Comparison of ENCODE assay signal across 11 cellular contexts in genomic region chr1:156582388-156583022, GRCh38. TPM values are rescaled to one million over a fixed set of nuclear protein-coding genes. Genes with fewer than 3 reads are reported as not detected.
DNase-seq lines count a peak whose midpoint lies in the region; ATAC-seq, FAIRE-seq and TF ChIP-seq lines count a peak whose summit lies in the region.
"Had no signal": no experiment of that assay in that cellular context is flagged by ENCODE, and none has a peak within 500 bp of the region (broad histone marks: within the 10 kb centered on the region; RNA-seq: fewer than 3 reads in every experiment).

No MANE protein-coding gene starts in this region.

- TF ChIP-seq EP300 in GM12878 (IDR thresholded peaks at IDR 0.05; ENCODE audit: borderline replicate concordance in 1 of 2, control insufficient read depth in 1 of 2, low read depth in 2 of 2, low read length in 2 of 2), result no peak

- BruUV-seq in OCI-LY7 (replicated peaks; lab: Mats Ljungman, UMichigan) (no TSS peak), GM12878 (replicated peaks; lab: Mats Ljungman, UMichigan) (no TSS peak)

- H3K4me3 ChIP-seq in OCI-LY7 (ENCODE audit: low read depth, low read length, poor library complexity, severe bottlenecking) (peak overlapping the region; percentile 62), GM12878 (peak overlapping the region; percentile 43; the same call in 1 of the 2 replicates)
- H3K4me3 ChIP-seq: smooth muscle cell, vagina had no signal

- ATAC-seq in GM12878, result peak; percentile 38
- peak; percentile 73 for ATAC-seq in stimulated activated naive CD8-positive, alpha-beta T cell treated with anti-CD3 and anti-CD28 coated beads, Interleukin-15, Interleukin-2, amounts not matched to agents 100 U/mL and 50 U/mL, for 24 hours

- TF ChIP-seq RAD21 in GM12878 (IDR thresholded peaks at IDR 0.05; ENCODE audit: insufficient read depth, low read depth, low read length), result no peak

- intact Hi-C loops in activated naive CD4-positive, alpha-beta T cell treated with anti-CD3 and anti-CD28 coated beads for 36 hours (cut with micrococcal nuclease), result loop anchor here (1.0 kb wide), 1 partner anchor 9 kb away; the partner anchor contains the start of gene NAXE
- intact Hi-C loops in OCI-LY7 (cut with micrococcal nuclease; ENCODE audit: unreplicated experiment) (no loop called here), GM12878 (cut with micrococcal nuclease; ENCODE audit: unreplicated experiment) (no loop called here)

- POLR2A ChIA-PET in OCI-LY7 (lab: Charles Lee), result interaction anchor here (0.8 to 1.9 kb wide), 9 partner anchors 9 to 136 kb away, joined by 3 to 7 read pairs (median 5); partner anchors contain the start of genes GPATCH4 and MEF2D
- POLR2A ChIA-PET in GM12878 (lab: Charles Lee), result interaction anchor here (1.0 kb wide), 1 partner anchor 85 kb away, joined by 4 read pairs; no protein-coding TSS in a partner anchor

- no peak for FAIRE-seq in GM12878 (lab: Jason Lieb, UNC)

- no peaks in the 10 kb centered on the region for H3K9me3 Mint-ChIP-seq in activated naive CD4-positive, alpha-beta T cell treated with anti-CD3 and anti-CD28 coated beads for 36 hours

- in situ Hi-C loops in GM12878 (cut with MboI), result no loop called here
- in situ Hi-C loops in KBM-7 (cut with MboI; ENCODE audit: low pct_unique_long_range_greater_than_20kb, low sequenced_read_pairs), result no loop called here

- WGBS in GM12878 (ENCODE audit: insufficient coverage, insufficient replicate concordance, low lambda C conversion rate, missing lambda C conversion rate), result 35% methylated on average over 9 of the region's 9 CpGs

- peak overlapping the region; percentile 66 for H3K9ac ChIP-seq in GM12878 (ENCODE audit: control insufficient read depth, insufficient read depth, low read length)

- peaks cover 27% of the 10 kb centered on the region for H3K4me1 Mint-ChIP-seq in activated naive CD4-positive, alpha-beta T cell treated with anti-CD3 and anti-CD28 coated beads for 36 hours (ENCODE audit: low read depth)

- no peaks in the 10 kb centered on the region; a peak in 1 of 4 replicates for H3K27me3 ChIP-seq in GM12878 (replicated peaks in 1 of 2; ENCODE audit: control insufficient read depth in 2 of 2, insufficient read depth in 2 of 2, low read length in 1 of 2)
- H3K27me3 ChIP-seq: vagina had no signal

- TF ChIP-seq CTCF in OCI-LY7 (conservative IDR thresholded peaks at IDR 0.05; ENCODE audit: low read length) (peak; percentile 56), GM12878 (IDR thresholded peaks at IDR 0.05 in 2 of 3, conservative IDR thresholded peaks at IDR 0.05 in 1 of 3; ENCODE audit: control insufficient read depth in 2 of 3, extremely low read depth in 1 of 3, insufficient read depth in 1 of 3, low read depth in 3 of 3, low read length in 3 of 3) (no peak)

- H3K9me2 ChIP-seq in OCI-LY7 (ENCODE audit: insufficient read depth, low read length), result no peaks in the 10 kb centered on the region

- no peak; the same call in 1 of the 2 replicates for TF ChIP-seq POLR2A in GM12878 (IDR thresholded peaks at IDR 0.05; ENCODE audit: low read depth, low read length)

- H3K27ac Mint-ChIP-seq in activated naive CD4-positive, alpha-beta T cell treated with anti-CD3 and anti-CD28 coated beads for 36 hours, result peak overlapping the region; percentile 87

- peaks cover 1% of the 10 kb centered on the region for H3K36me3 Mint-ChIP-seq in activated naive CD4-positive, alpha-beta T cell treated with anti-CD3 and anti-CD28 coated beads for 36 hours (ENCODE audit: low read depth)

- H4K20me1 ChIP-seq in OCI-LY7 (ENCODE audit: insufficient read depth, low read length) (no peaks in the 10 kb centered on the region), GM12878 (ENCODE audit: control insufficient read depth, insufficient read depth) (no peaks in the 10 kb centered on the region)

- no peaks in the 10 kb centered on the region for H3K79me2 ChIP-seq in OCI-LY7 (ENCODE audit: insufficient read depth, low read depth, low read length)
- H3K79me2 ChIP-seq in GM12878 (ENCODE audit: control insufficient read depth, insufficient read depth, low read length), result no peaks in the 10 kb centered on the region

- SMC1A ChIA-PET in GM12878 (lab: Charles Lee; ENCODE audit: uncharacterized antibody, unreplicated experiment), result interaction anchor here (0.9 to 2.3 kb wide), 4 partner anchors 26 to 129 kb away, joined by 3 to 8 read pairs (median 8); partner anchors contain the start of gene MEF2D

- H3K36me3 ChIP-seq in OCI-LY7 (ENCODE audit: insufficient read depth, low read length), result no peaks in the 10 kb centered on the region
- no peaks in the 10 kb centered on the region for H3K36me3 ChIP-seq in GM12878 (ENCODE audit: control insufficient read depth in 2 of 2, insufficient read depth in 2 of 2, low read length in 1 of 2)
- H3K36me3 ChIP-seq: vagina had no signal

- H3K4me3 Mint-ChIP-seq in activated naive CD4-positive, alpha-beta T cell treated with anti-CD3 and anti-CD28 coated beads for 36 hours, result peak overlapping the region; percentile 73

- H2AFZ ChIP-seq in OCI-LY7 (ENCODE audit: low read length), result peak overlapping the region; percentile 72
- peak overlapping the region; percentile 83 for H2AFZ ChIP-seq in GM12878 (ENCODE audit: control insufficient read depth, low read depth, low read length)

- peak overlapping the region; percentile 40 for H3K27ac ChIP-seq in OCI-LY7 (ENCODE audit: low read depth, low read length, poor library complexity, severe bottlenecking)
- peak overlapping the region; percentile 50; the same call in 1 of the 2 replicates for H3K27ac ChIP-seq in GM12878 (ENCODE audit: control insufficient read depth, insufficient read depth)
- H3K27ac ChIP-seq: vagina had no signal

- RAD21 ChIA-PET in GM12878 (lab: Charles Lee; ENCODE audit: unreplicated experiment), result interaction anchor here (0.9 to 2.2 kb wide), 11 partner anchors 9 to 197 kb away, joined by 3 to 9 read pairs (median 4); partner anchors contain the start of genes MEF2D and NAXE

- CTCF ChIA-PET in activated naive CD4-positive, alpha-beta T cell treated with anti-CD3 and anti-CD28 coated beads for 36 hours (lab: Charles Lee), result interaction anchor here (0.6 to 3.5 kb wide), 13 partner anchors 9 to 112 kb away, joined by 3 to 24 read pairs (median 4); partner anchors contain the start of gene NAXE
- CTCF ChIA-PET in OCI-LY7 (lab: Charles Lee; ENCODE audit: unreplicated experiment) (interaction anchor here (0.7 to 1.7 kb wide), 6 partner anchors 9 to 196 kb away, joined by 3 to 6 read pairs (median 3); no protein-coding TSS in a partner anchor), GM12878 (lab: Yijun Ruan, JAX) (interaction anchor here (0.6 to 5.7 kb wide), 9 partner anchors 9 to 199 kb away, joined by 3 to 36 read pairs (median 4); partner anchors contain the start of gene NAXE)

- peak; percentile 67 for DNase-seq in activated naive CD4-positive, alpha-beta T cell treated with anti-CD3 and anti-CD28 coated beads for 36 hours
- DNase-seq in activated naive CD4-positive, alpha-beta T cell treated with Interleukin-2 at 50 U/mL for 16 hours, result no peak
- DNase-seq in OCI-LY7 (ENCODE audit: low spot score) (peak; percentile 74), GM12878 (ENCODE audit: low read depth, low spot score) (no peak), dedifferentiated amniotic fluid mesenchymal stem cell (ENCODE audit: extremely low spot score) (no peak), iPS-NIHi11 (ENCODE audit: low spot score) (no peak), KBM-7 (no peak)
- peak; percentile 58 for DNase-seq in stimulated activated naive CD8-positive, alpha-beta T cell treated with anti-CD3 and anti-CD28 coated beads, Interleukin-15, Interleukin-2, amounts not matched to agents 100 U/mL and 50 U/mL, for 24 hours
- DNase-seq: NCI-H1436 had no signal

- H3K9me3 ChIP-seq in OCI-LY7 (ENCODE audit: low read length) (no peaks in the 10 kb centered on the region), GM12878 (replicated peaks; ENCODE audit: control insufficient read depth, insufficient read depth, low read length) (no peaks in the 10 kb centered on the region)
- H3K9me3 ChIP-seq: vagina had no signal

- H3K4me2 ChIP-seq in OCI-LY7 (ENCODE audit: low read length) (peak overlapping the region; percentile 58), GM12878 (ENCODE audit: control insufficient read depth, insufficient read depth) (peak overlapping the region; percentile 21)
- H3K4me2 ChIP-seq: smooth muscle cell had no signal

- H3K27me3 Mint-ChIP-seq in activated naive CD4-positive, alpha-beta T cell treated with anti-CD3 and anti-CD28 coated beads for 36 hours (ENCODE audit: low read depth), result no peaks in the 10 kb centered on the region

- peaks cover 39% of the 10 kb centered on the region for H3K4me1 ChIP-seq in OCI-LY7 (ENCODE audit: insufficient read depth, low read length, poor library complexity, severe bottlenecking)
- peaks cover 16% of the 10 kb centered on the region for H3K4me1 ChIP-seq in GM12878 (ENCODE audit: control insufficient read depth, insufficient read depth, low read length)
- H3K4me1 ChIP-seq: vagina had no signal

RNA-seq across cellular contexts. Expression of gene TTC24, which starts 3.0 kb away (rescaled TPM):
- 1 to 10 TPM; 3.1 to 3.9 TPM for total RNA-seq in activated naive CD4-positive, alpha-beta T cell treated with anti-CD3 and anti-CD28 coated beads for 36 hours
- total RNA-seq in OCI-LY7 (2014; rRNA removed; shearing (Covaris generic)), result 2.8 and 3.6 TPM in 2 replicates
- total RNA-seq in OCI-LY7 (2022) (11.9 and 12.4 TPM in 2 replicates), GM12878 (2014; rRNA removed) (4.5 and 4.6 TPM in 2 replicates), GM12878 (2014; rRNA removed; fragmentation: Illumina TruSeq; extraction: Trizol) (2.1 and 2.9 TPM in 2 replicates), GM12878 (2021) (4.7 and 6.4 TPM in 2 replicates)
- total RNA-seq in GM12878 (2013; cell fraction: nucleolus; rRNA removed), result not detected in 2 replicates
- polyA plus RNA-seq in GM12878 (2011; ENCODE audit: low read depth), result 1.6 TPM
- polyA plus RNA-seq in GM12878 (2011; rRNA removed) (not detected in 2 replicates), GM12878 (2014; fragmentation: Illumina TruSeq; extraction: Trizol) (1.4 and 4.0 TPM in 2 replicates), GM12878 (2014; fragmentation: Nextera tagmentation; extraction: Ambion mirVana) (under 1 TPM; 0.05 TPM), GM12878 (2014; rRNA removed) (3.7 and 4.2 TPM in 2 replicates), GM12878 (2016; fragmentation: Nextera tagmentation; extraction: Ambion mirVana) (1 to 10 TPM; 1.4 to 1.9 TPM)
- 0.05 TPM in 1 of 2 replicates, not detected in the other for polyA plus RNA-seq in GM12878 (2011; cell fraction: cytosol; rRNA removed)
- 0.13 and 0.16 TPM in 2 replicates for polyA plus RNA-seq in GM12878 (2011; cell fraction: nucleus; rRNA removed)
- polyA plus RNA-seq in GM12878 (2012), result 2.7 and 2.9 TPM in 2 replicates
- not detected in 2 replicates for polyA minus RNA-seq in GM12878 (2011; rRNA and poly(A)+ RNA removed)
- polyA minus RNA-seq in GM12878 (2011; cell fraction: cytosol; rRNA and poly(A)+ RNA removed), result not detected in 2 replicates
- polyA minus RNA-seq in GM12878 (2011; cell fraction: nucleus; rRNA and poly(A)+ RNA removed), result not detected in 2 replicates
- total RNA-seq: smooth muscle cell, vagina had no signal
- polyA plus RNA-seq: smooth muscle cell had no signal

RNA-seq across cellular contexts. Expression of gene NAXE, which starts 9.1 kb away (rescaled TPM):
- 10 to 100 TPM; 77.4 to 84.6 TPM for total RNA-seq in activated naive CD4-positive, alpha-beta T cell treated with anti-CD3 and anti-CD28 coated beads for 36 hours
- 71.6 and 81.5 TPM in 2 replicates for total RNA-seq in OCI-LY7 (2014; rRNA removed; shearing (Covaris generic))
- 56.1 and 61.1 TPM in 2 replicates for total RNA-seq in OCI-LY7 (2022)
- 19.2 and 22.0 TPM in 2 replicates for total RNA-seq in GM12878 (2013; cell fraction: nucleolus; rRNA removed)
- 85.1 and 90.3 TPM in 2 replicates for total RNA-seq in GM12878 (2014; rRNA removed)
- total RNA-seq in GM12878 (2014; rRNA removed; fragmentation: Illumina TruSeq; extraction: Trizol), result 56.5 and 56.6 TPM in 2 replicates
- total RNA-seq in GM12878 (2021), result 77.0 and 77.9 TPM in 2 replicates
- polyA plus RNA-seq in GM12878 (2011; ENCODE audit: low read depth), result 17.5 TPM
- polyA plus RNA-seq in GM12878 (2011; rRNA removed), result 15.4 and 17.8 TPM in 2 replicates
- 32.5 and 32.7 TPM in 2 replicates for polyA plus RNA-seq in GM12878 (2011; cell fraction: cytosol; rRNA removed)
- 17.5 and 23.9 TPM in 2 replicates for polyA plus RNA-seq in GM12878 (2011; cell fraction: nucleus; rRNA removed)
- 37.5 and 46.4 TPM in 2 replicates for polyA plus RNA-seq in GM12878 (2012)
- polyA plus RNA-seq in GM12878 (2014; fragmentation: Illumina TruSeq; extraction: Trizol), result 58.6 and 72.4 TPM in 2 replicates
- 10 to 100 TPM; 18.1 to 65.1 TPM for polyA plus RNA-seq in GM12878 (2014; fragmentation: Nextera tagmentation; extraction: Ambion mirVana)
- 64.3 and 66.3 TPM in 2 replicates for polyA plus RNA-seq in GM12878 (2014; rRNA removed)
- polyA plus RNA-seq in GM12878 (2016; fragmentation: Nextera tagmentation; extraction: Ambion mirVana), result 10 to 100 TPM; 84.2 to 93.3 TPM
- 14.3 and 25.8 TPM in 2 replicates for polyA minus RNA-seq in GM12878 (2011; rRNA and poly(A)+ RNA removed)
- polyA minus RNA-seq in GM12878 (2011; cell fraction: cytosol; rRNA and poly(A)+ RNA removed), result 8.3 and 11.0 TPM in 2 replicates
- 12.7 and 14.5 TPM in 2 replicates for polyA minus RNA-seq in GM12878 (2011; cell fraction: nucleus; rRNA and poly(A)+ RNA removed)

RNA-seq across cellular contexts. Expression of gene IQGAP3, which starts 10.1 kb away (rescaled TPM):
- 10 to 100 TPM in 1 of 2 experiments, 1 to 10 TPM in 1; 9.4 to 10.6 TPM for total RNA-seq in activated naive CD4-positive, alpha-beta T cell treated with anti-CD3 and anti-CD28 coated beads for 36 hours
- total RNA-seq in OCI-LY7 (2014; rRNA removed; shearing (Covaris generic)), result 22.4 and 26.1 TPM in 2 replicates
- total RNA-seq in OCI-LY7 (2022) (28.7 and 37.1 TPM in 2 replicates), GM12878 (2014; rRNA removed) (7.6 and 8.9 TPM in 2 replicates), GM12878 (2014; rRNA removed; fragmentation: Illumina TruSeq; extraction: Trizol) (5.1 and 6.4 TPM in 2 replicates), GM12878 (2021) (10.5 and 11.3 TPM in 2 replicates)
- 18.5 and 21.9 TPM in 2 replicates for total RNA-seq in GM12878 (2013; cell fraction: nucleolus; rRNA removed)
- 3.1 TPM for polyA plus RNA-seq in GM12878 (2011; ENCODE audit: low read depth)
- polyA plus RNA-seq in GM12878 (2011; rRNA removed) (4.9 and 8.1 TPM in 2 replicates), GM12878 (2014; fragmentation: Illumina TruSeq; extraction: Trizol) (4.4 and 7.1 TPM in 2 replicates), GM12878 (2014; fragmentation: Nextera tagmentation; extraction: Ambion mirVana) (1 to 10 TPM; 1.1 to 1.2 TPM), GM12878 (2014; rRNA removed) (10.5 and 10.7 TPM in 2 replicates), GM12878 (2016; fragmentation: Nextera tagmentation; extraction: Ambion mirVana) (1 to 10 TPM; 8.9 to 9.4 TPM)
- polyA plus RNA-seq in GM12878 (2011; cell fraction: cytosol; rRNA removed), result 5.4 and 7.0 TPM in 2 replicates
- polyA plus RNA-seq in GM12878 (2011; cell fraction: nucleus; rRNA removed), result 58.8 and 67.9 TPM in 2 replicates
- polyA plus RNA-seq in GM12878 (2012), result 5.4 and 7.3 TPM in 2 replicates
- polyA minus RNA-seq in GM12878 (2011; rRNA and poly(A)+ RNA removed), result 6.6 and 8.0 TPM in 2 replicates
- polyA minus RNA-seq in GM12878 (2011; cell fraction: cytosol; rRNA and poly(A)+ RNA removed), result 2.7 and 2.9 TPM in 2 replicates
- polyA minus RNA-seq in GM12878 (2011; cell fraction: nucleus; rRNA and poly(A)+ RNA removed), result 7.0 and 9.4 TPM in 2 replicates

RNA-seq across cellular contexts. Expression of gene GPATCH4, which starts 18.8 kb away (rescaled TPM):
- total RNA-seq in activated naive CD4-positive, alpha-beta T cell treated with anti-CD3 and anti-CD28 coated beads for 36 hours, result 10 to 100 TPM; 37.5 to 38.3 TPM
- total RNA-seq in OCI-LY7 (2014; rRNA removed; shearing (Covaris generic)), result 33.3 and 40.9 TPM in 2 replicates
- total RNA-seq in OCI-LY7 (2022), result 38.5 and 51.6 TPM in 2 replicates
- total RNA-seq in GM12878 (2013; cell fraction: nucleolus; rRNA removed), result 62.1 and 73.0 TPM in 2 replicates
- 33.5 and 35.5 TPM in 2 replicates for total RNA-seq in GM12878 (2014; rRNA removed)
- total RNA-seq in GM12878 (2014; rRNA removed; fragmentation: Illumina TruSeq; extraction: Trizol), result 62.1 and 65.3 TPM in 2 replicates
- total RNA-seq in GM12878 (2021), result 53.2 and 60.7 TPM in 2 replicates
- 44.4 TPM for polyA plus RNA-seq in GM12878 (2011; ENCODE audit: low read depth)
- polyA plus RNA-seq in GM12878 (2011; rRNA removed), result 50.0 and 55.9 TPM in 2 replicates
- polyA plus RNA-seq in GM12878 (2011; cell fraction: cytosol; rRNA removed), result 33.6 and 44.2 TPM in 2 replicates
- polyA plus RNA-seq in GM12878 (2011; cell fraction: nucleus; rRNA removed), result 49.9 and 57.1 TPM in 2 replicates
- polyA plus RNA-seq in GM12878 (2012), result 29.2 and 43.3 TPM in 2 replicates
- 89.3 and 95.9 TPM in 2 replicates for polyA plus RNA-seq in GM12878 (2014; fragmentation: Illumina TruSeq; extraction: Trizol)
- 10 to 100 TPM; 82.5 to 90.4 TPM for polyA plus RNA-seq in GM12878 (2014; fragmentation: Nextera tagmentation; extraction: Ambion mirVana)
- 49.6 and 49.9 TPM in 2 replicates for polyA plus RNA-seq in GM12878 (2014; rRNA removed)
- polyA plus RNA-seq in GM12878 (2016; fragmentation: Nextera tagmentation; extraction: Ambion mirVana), result 100 to 1,000 TPM; 108 to 111 TPM
- polyA minus RNA-seq in GM12878 (2011; rRNA and poly(A)+ RNA removed), result 55.6 and 71.4 TPM in 2 replicates
- 13.2 and 19.0 TPM in 2 replicates for polyA minus RNA-seq in GM12878 (2011; cell fraction: cytosol; rRNA and poly(A)+ RNA removed)
- polyA minus RNA-seq in GM12878 (2011; cell fraction: nucleus; rRNA and poly(A)+ RNA removed), result 40.1 and 73.7 TPM in 2 replicates

RNA-seq across cellular contexts. Expression of gene HAPLN2, which starts 36.7 kb away (rescaled TPM):
- total RNA-seq in activated naive CD4-positive, alpha-beta T cell treated with anti-CD3 and anti-CD28 coated beads for 36 hours, result under 1 TPM; 0.40 to 0.55 TPM
- 0.41 and 0.62 TPM in 2 replicates for total RNA-seq in OCI-LY7 (2014; rRNA removed; shearing (Covaris generic))
- total RNA-seq in OCI-LY7 (2022) (1.1 and 1.4 TPM in 2 replicates), GM12878 (2014; rRNA removed) (not detected in 2 replicates), GM12878 (2014; rRNA removed; fragmentation: Illumina TruSeq; extraction: Trizol) (not detected in 2 replicates), GM12878 (2021) (not detected in 2 replicates)
- total RNA-seq in GM12878 (2013; cell fraction: nucleolus; rRNA removed), result not detected in 2 replicates
- not detected for polyA plus RNA-seq in GM12878 (2011; ENCODE audit: low read depth)
- polyA plus RNA-seq in GM12878 (2011; rRNA removed) (not detected in 2 replicates), GM12878 (2014; fragmentation: Illumina TruSeq; extraction: Trizol) (not detected in 2 replicates), GM12878 (2014; fragmentation: Nextera tagmentation; extraction: Ambion mirVana) (not detected), GM12878 (2014; rRNA removed) (0.15 TPM in 1 of 2 replicates, not detected in the other), GM12878 (2016; fragmentation: Nextera tagmentation; extraction: Ambion mirVana) (under 1 TPM in 1 of 2 experiments, not detected in 1; 0.24 TPM)
- 0.07 and 0.12 TPM in 2 replicates for polyA plus RNA-seq in GM12878 (2011; cell fraction: cytosol; rRNA removed)
- polyA plus RNA-seq in GM12878 (2011; cell fraction: nucleus; rRNA removed), result 0.79 and 1.1 TPM in 2 replicates
- 0.11 TPM in 1 of 2 replicates, not detected in the other for polyA plus RNA-seq in GM12878 (2012)
- polyA minus RNA-seq in GM12878 (2011; rRNA and poly(A)+ RNA removed), result not detected in 2 replicates
- polyA minus RNA-seq in GM12878 (2011; cell fraction: cytosol; rRNA and poly(A)+ RNA removed), result not detected in 2 replicates
- not detected in 2 replicates for polyA minus RNA-seq in GM12878 (2011; cell fraction: nucleus; rRNA and poly(A)+ RNA removed)
- total RNA-seq: smooth muscle cell, vagina had no signal

Comparison
In these comparisons a context has a peak if more than half of its experiments do, and no peak if none do; other contexts are left out.
1. DNase-seq: peak in activated naive CD4-positive, alpha-beta T cell treated with anti-CD3 and anti-CD28 coated beads for 36 hours (single experiment), OCI-LY7 (single experiment) and stimulated activated naive CD8-positive, alpha-beta T cell treated with anti-CD3 and anti-CD28 coated beads, Interleukin-15, Interleukin-2, amounts not matched to agents 100 U/mL and 50 U/mL, for 24 hours (single experiment); none in activated naive CD4-positive, alpha-beta T cell treated with Interleukin-2 at 50 U/mL for 16 hours (single experiment), GM12878 (single experiment), dedifferentiated amniotic fluid mesenchymal stem cell (single experiment), iPS-NIHi11 (single experiment) and KBM-7 (single experiment).